In genomic region chr10:29426420-29426819, GRCh38 we compare ENCODE assay signal across 18 cellular contexts.
A peak's percentile ranks its signal among the peaks of the same experiment; 100 is the strongest.
DNase-seq lines count a peak whose midpoint lies in the region; ATAC-seq and TF ChIP-seq lines count a peak whose summit lies in the region.
"Had no signal": no experiment of that assay in that cellular context is flagged by ENCODE, and none has a peak within 500 bp of the region (broad histone marks: within the 10 kb centered on the region; RNA-seq: fewer than 3 reads in every experiment).

No MANE protein-coding gene starts in this region.

- no peaks in the 10 kb centered on the region for H3K36me3 Mint-ChIP-seq in neural crest cell (ENCODE audit: low read depth)

- ATAC-seq in Right ventricle myocardium superior (ENCODE audit: poor library complexity), result peak; percentile 19

- no peak overlapping the region for H3K27ac ChIP-seq in breast epithelium
- H3K27ac ChIP-seq: 22Rv1, BLaER1, HL-60 had no signal

- no peaks in the 10 kb centered on the region for H3K36me3 ChIP-seq in breast epithelium

- H3K27me3 Mint-ChIP-seq in neural crest cell (ENCODE audit: low read depth), result no peaks in the 10 kb centered on the region
- H3K27me3 Mint-ChIP-seq: CD4-positive, CD25-positive, alpha-beta regulatory T cell had no signal

- H3K9me3 Mint-ChIP-seq in neural crest cell, result peaks cover 2% of the 10 kb centered on the region
- H3K9me3 Mint-ChIP-seq: CD4-positive, CD25-positive, alpha-beta regulatory T cell had no signal

- no peak overlapping the region for H3K4me3 Mint-ChIP-seq in neural crest cell
- H3K4me3 Mint-ChIP-seq: CD4-positive, CD25-positive, alpha-beta regulatory T cell had no signal

- peak overlapping the region; percentile 25 for H3K27ac Mint-ChIP-seq in neural crest cell (ENCODE audit: unreplicated experiment)
- H3K27ac Mint-ChIP-seq: CD4-positive, CD25-positive, alpha-beta regulatory T cell had no signal

- no peaks in the 10 kb centered on the region for H3K9me3 ChIP-seq in breast epithelium
- H3K9me3 ChIP-seq: HAP-1 had no signal

- H3K4me3 ChIP-seq in breast epithelium, result no peak overlapping the region
- H3K4me3 ChIP-seq: BLaER1, HAP-1 had no signal

- no peak for TF ChIP-seq CTCF in neural crest cell (conservative IDR thresholded peaks at IDR 0.05)
- TF ChIP-seq CTCF in breast epithelium (IDR thresholded peaks at IDR 0.05), result no peak

- no peaks in the 10 kb centered on the region for H3K4me1 ChIP-seq in breast epithelium
- H3K4me1 ChIP-seq: BLaER1, HAP-1 had no signal

- no peaks in the 10 kb centered on the region for H3K27me3 ChIP-seq in breast epithelium
- H3K27me3 ChIP-seq: BLaER1 had no signal

- TF ChIP-seq POLR2A in breast epithelium (IDR thresholded peaks at IDR 0.05), result no peak

- DNase-seq in Right ventricle myocardium superior, result no peak
- DNase-seq in cardiac septum (ENCODE audit: low spot score), result no peak
- peak; percentile 41 for DNase-seq in amniotic epithelial cell (ENCODE audit: low read depth)
- no peak for DNase-seq in neural crest cell (ENCODE audit: low read depth, low spot score)
- DNase-seq in C1 segment of cervical spinal cord (lab: John Stamatoyannopoulos, UW), result no peak
- no peak for DNase-seq in DMS153 (lab: John Stamatoyannopoulos, UW)
- no peak for DNase-seq in DMS114 treated with DMSO at 0.1 percent for 48 hours (lab: John Stamatoyannopoulos, UW; ENCODE audit: unreplicated experiment)
- DNase-seq in breast epithelium (ENCODE audit: low spot score in 2 of 2), result no peak
- DNase-seq: AML-193; CD4-positive, CD25-positive, alpha-beta regulatory T cell; DMS79; EL; IMR-90; KBM-7 had no signal

- intact Hi-C loops in Right ventricle myocardium superior (cut with DNase I), result no loop called here
- intact Hi-C loops in cardiac septum (cut with DNase I), result no loop called here
- intact Hi-C loops in breast epithelium (cut with DNase I; ENCODE audit: low total_unique reads), result no loop called here

- H3K4me1 Mint-ChIP-seq in neural crest cell, result no peaks in the 10 kb centered on the region
